In the genomic region with DNA sequence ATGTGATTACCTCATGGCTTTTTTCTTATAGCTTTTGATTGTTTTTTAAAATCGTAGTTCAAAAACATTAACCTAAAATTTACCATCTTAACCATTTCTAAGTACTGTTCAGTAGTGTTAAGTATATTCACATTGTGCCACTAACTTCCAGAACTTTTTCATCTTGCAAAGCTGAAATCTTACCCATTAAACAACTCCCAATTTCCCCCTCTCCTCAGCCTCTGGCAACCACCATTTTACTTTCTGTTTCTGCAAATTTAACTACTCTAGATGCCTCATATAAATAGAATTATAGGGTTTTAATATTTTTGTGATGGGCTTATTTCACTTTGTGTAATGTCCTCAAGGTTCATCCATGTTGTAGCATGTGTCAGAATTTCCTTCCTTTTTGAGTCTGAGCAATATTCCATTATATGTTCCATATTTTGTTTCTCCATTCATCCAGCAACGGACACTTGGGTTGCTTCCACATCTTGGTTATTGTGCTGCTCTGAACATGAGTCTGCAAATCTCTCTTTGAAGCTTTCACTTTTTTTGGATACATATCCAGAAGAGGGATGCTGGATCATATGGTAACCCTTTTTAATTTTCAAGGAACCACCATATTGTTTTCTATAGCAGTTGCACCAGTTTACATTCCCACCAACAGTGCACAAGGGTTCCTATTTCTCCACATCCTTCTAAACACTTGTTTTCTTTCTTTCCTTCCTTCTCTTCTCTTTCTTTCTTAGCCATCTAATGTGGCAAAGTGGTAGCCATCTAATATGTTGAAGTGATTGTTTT, we compare ENCODE assay signal across 14 cellular contexts. TPM values are rescaled to one million over a fixed set of nuclear protein-coding genes. Genes with fewer than 3 reads are reported as not detected.
DNase-seq lines count a peak whose midpoint lies in the region; ATAC-seq, FAIRE-seq and TF ChIP-seq lines count a peak whose summit lies in the region.
"Had no signal": no experiment of that assay in that cellular context is flagged by ENCODE, and none has a peak within 500 bp of the region (broad histone marks: within the 10 kb centered on the region; RNA-seq: fewer than 3 reads in every experiment).

No MANE protein-coding gene starts in this region.

- no peak overlapping the region for H3K27ac ChIP-seq in CD4-positive, CD25-positive, alpha-beta regulatory T cell (ENCODE audit: insufficient read depth, low read length, poor library complexity, severe bottlenecking)
- H3K27ac ChIP-seq in HUES48 (ENCODE audit: low read depth, low read length): no peak overlapping the region
- peak overlapping the region; percentile 50 for H3K27ac ChIP-seq in GM12878 (ENCODE audit: control insufficient read depth, insufficient read depth)
- H3K27ac ChIP-seq: upper lobe of left lung had no signal

- no peak for TF ChIP-seq CTCF in GM12878 (IDR thresholded peaks at IDR 0.05 in 2 of 3, conservative IDR thresholded peaks at IDR 0.05 in 1 of 3; ENCODE audit: control insufficient read depth in 2 of 3, extremely low read depth in 1 of 3, insufficient read depth in 1 of 3, low read depth in 3 of 3, low read length in 3 of 3)
- TF ChIP-seq CTCF in natural killer cell (IDR thresholded peaks at IDR 0.05): no peak

- H3K9ac ChIP-seq in HUES48 (ENCODE audit: low read depth, low read length) (no peak overlapping the region), GM12878 (ENCODE audit: control insufficient read depth, insufficient read depth, low read length) (peak overlapping the region; percentile 26)

- DNase-seq in CD4-positive, CD25-positive, alpha-beta regulatory T cell: no peak
- DNase-seq in GM12878 (ENCODE audit: low read depth, low spot score) (no peak), natural killer cell (no peak), NCI-H345 treated with DMSO at 0.1 percent for 48 hours (lab: John Stamatoyannopoulos, UW; ENCODE audit: unreplicated experiment) (no peak), DMS79 (lab: John Stamatoyannopoulos, UW) (no peak)
- DNase-seq: activated CD4-positive, alpha-beta T cell treated with anti-CD3 and anti-CD28 coated beads, Interleukin-2, amount 50 U/mL, for 1 hour; effector CD4-positive, alpha-beta T cell; NCI-H1048; upper lobe of left lung had no signal

- SMC1A ChIA-PET in GM12878 (lab: Charles Lee; ENCODE audit: uncharacterized antibody, unreplicated experiment): interaction anchor here (1.0 to 5.7 kb wide), 16 partner anchors 9 to 229 kb away, joined by 3 to 57 read pairs (median 8); a partner anchor contains a TSS

- H3K4me1 Mint-ChIP-seq in CD4-positive, CD25-positive, alpha-beta regulatory T cell: peaks cover 51 to 78% (median 59%) of the 10 kb centered on the region in 4 donors
- peaks cover 55 to 69% of the 10 kb centered on the region in 2 donors for H3K4me1 Mint-ChIP-seq in natural killer cell

- intact Hi-C loops in GM12878 (cut with micrococcal nuclease; ENCODE audit: unreplicated experiment) (no loop called here), natural killer cell (cut with micrococcal nuclease) (no loop called here)

- no peak for TF ChIP-seq POLR2A in GM12878 (IDR thresholded peaks at IDR 0.05; ENCODE audit: low read depth, low read length)

- peak overlapping the region in 2 of 3 donors; percentile 6 to 21 for H3K27ac Mint-ChIP-seq in CD4-positive, CD25-positive, alpha-beta regulatory T cell
- H3K27ac Mint-ChIP-seq in natural killer cell: peak overlapping the region in 1 of 2 donors; percentile 22

- WGBS in GM12878 (ENCODE audit: insufficient coverage, insufficient replicate concordance, low lambda C conversion rate, missing lambda C conversion rate): 0% methylated on average over 2 of the region's 2 CpGs

- H3K4me3 Mint-ChIP-seq in CD4-positive, CD25-positive, alpha-beta regulatory T cell: peak overlapping the region; percentile 24 to 91 (median 34)
- peak overlapping the region; percentile 54 for H3K4me3 Mint-ChIP-seq in natural killer cell

- ATAC-seq in CD4-positive, CD25-positive, alpha-beta regulatory T cell (ENCODE audit: low read depth in 2 of 2): no peak
- ATAC-seq in GM12878: no peak
- ATAC-seq in natural killer cell: no peak
- ATAC-seq in HG02610 (IDR thresholded peaks at IDR 0.05; ENCODE audit: unreplicated experiment): no peak
- no peak for ATAC-seq in HG03354 (IDR thresholded peaks at IDR 0.05; ENCODE audit: poor library complexity, severe bottlenecking, unreplicated experiment)
- ATAC-seq: Panc1 had no signal

- CTCF ChIA-PET in GM12878 (lab: Yijun Ruan, JAX): interaction anchor here (1.0 to 1.9 kb wide), 6 partner anchors 11 to 224 kb away, joined by 3 to 10 read pairs (median 4); no protein-coding TSS in a partner anchor

- no peaks in the 10 kb centered on the region; the same call in 1 of the 2 replicates for H4K20me1 ChIP-seq in GM12878 (ENCODE audit: control insufficient read depth, insufficient read depth)

- POLR2A ChIA-PET in GM12878 (lab: Charles Lee): interaction anchor here (0.7 to 4.6 kb wide), 10 partner anchors 9 to 62 kb away, joined by 3 to 21 read pairs (median 3); a partner anchor contains a TSS

- peak overlapping the region; percentile 72 for H3K4me2 ChIP-seq in GM12878 (ENCODE audit: control insufficient read depth, insufficient read depth)

- no peaks in the 10 kb centered on the region for H3K27me3 ChIP-seq in CD4-positive, CD25-positive, alpha-beta regulatory T cell (ENCODE audit: control insufficient read depth, insufficient read depth, low read length)
- H3K27me3 ChIP-seq in HUES48 (ENCODE audit: control insufficient read depth, insufficient read depth, low read length) (no peaks in the 10 kb centered on the region), GM12878 (replicated peaks in 1 of 2; ENCODE audit: control insufficient read depth in 2 of 2, insufficient read depth in 2 of 2, low read length in 1 of 2) (no peaks in the 10 kb centered on the region)
- H3K27me3 ChIP-seq: upper lobe of left lung had no signal

- H3K4me1 ChIP-seq in CD4-positive, CD25-positive, alpha-beta regulatory T cell (ENCODE audit: control insufficient read depth, insufficient read depth, low read length, poor library complexity, severe bottlenecking): peaks cover 56% of the 10 kb centered on the region
- H3K4me1 ChIP-seq in HUES48 (ENCODE audit: control insufficient read depth, insufficient read depth, low read length) (peaks cover 52% of the 10 kb centered on the region), GM12878 (ENCODE audit: control insufficient read depth, insufficient read depth, low read length) (peaks cover 4% of the 10 kb centered on the region; the same call in 1 of the 2 replicates)

- no TSS peak for BruUV-seq in GM12878 (replicated peaks; lab: Mats Ljungman, UMichigan)

- FAIRE-seq in GM12878 (lab: Jason Lieb, UNC): no peak

- peaks cover 99% of the 10 kb centered on the region for H3K79me2 ChIP-seq in GM12878 (ENCODE audit: control insufficient read depth, insufficient read depth, low read length)

- no peaks in the 10 kb centered on the region for H3K9me3 ChIP-seq in CD4-positive, CD25-positive, alpha-beta regulatory T cell (ENCODE audit: control insufficient read depth in 2 of 2, low read length in 2 of 2)
- no peaks in the 10 kb centered on the region for H3K9me3 ChIP-seq in HUES48 (ENCODE audit: control insufficient read depth, insufficient read depth, low read length)
- no peaks in the 10 kb centered on the region for H3K9me3 ChIP-seq in GM12878 (replicated peaks; ENCODE audit: control insufficient read depth, insufficient read depth, low read length)
- H3K9me3 ChIP-seq: upper lobe of left lung had no signal

- H3K36me3 ChIP-seq in CD4-positive, CD25-positive, alpha-beta regulatory T cell (ENCODE audit: control insufficient read depth, insufficient read depth, low read length): no peaks in the 10 kb centered on the region
- H3K36me3 ChIP-seq in HUES48 (ENCODE audit: control insufficient read depth, insufficient read depth, low read length) (no peaks in the 10 kb centered on the region; the same call in 1 of the 2 replicates), GM12878 (ENCODE audit: control insufficient read depth in 2 of 2, insufficient read depth in 2 of 2, low read length in 1 of 2) (no peaks in the 10 kb centered on the region)
- H3K36me3 ChIP-seq: upper lobe of left lung had no signal

- peaks cover 0 to 3% (median 0%) of the 10 kb centered on the region in 7 donors for H3K9me3 Mint-ChIP-seq in CD4-positive, CD25-positive, alpha-beta regulatory T cell
- peaks cover 0 to 2% of the 10 kb centered on the region in 2 donors for H3K9me3 Mint-ChIP-seq in natural killer cell

- no peaks in the 10 kb centered on the region for H3K27me3 Mint-ChIP-seq in CD4-positive, CD25-positive, alpha-beta regulatory T cell
- no peaks in the 10 kb centered on the region for H3K27me3 Mint-ChIP-seq in natural killer cell (ENCODE audit: low read depth in 2 of 2)

- in situ Hi-C loops in GM12878 (cut with MboI): no loop called here

- no peak for TF ChIP-seq EP300 in GM12878 (IDR thresholded peaks at IDR 0.05; ENCODE audit: borderline replicate concordance in 1 of 2, control insufficient read depth in 1 of 2, low read depth in 2 of 2, low read length in 2 of 2)

- RAD21 ChIA-PET in GM12878 (lab: Charles Lee; ENCODE audit: unreplicated experiment): interaction anchor here (1.4 to 5.4 kb wide), 7 partner anchors 10 to 198 kb away, joined by 5 to 52 read pairs (median 15); no protein-coding TSS in a partner anchor

- no peaks in the 10 kb centered on the region for H3K36me3 Mint-ChIP-seq in CD4-positive, CD25-positive, alpha-beta regulatory T cell
- no peaks in the 10 kb centered on the region for H3K36me3 Mint-ChIP-seq in natural killer cell

- H3K4me3 ChIP-seq in CD4-positive, CD25-positive, alpha-beta regulatory T cell (ENCODE audit: low read depth, low read length): peak overlapping the region; percentile 95
- H3K4me3 ChIP-seq in HUES48 (ENCODE audit: low read depth, low read length) (peak overlapping the region; percentile 100; the same call in 1 of the 2 replicates), GM12878 (peak overlapping the region; percentile 35)
- H3K4me3 ChIP-seq: lung had no signal

- no peak for TF ChIP-seq RAD21 in GM12878 (IDR thresholded peaks at IDR 0.05; ENCODE audit: insufficient read depth, low read depth, low read length)

- H2AFZ ChIP-seq in GM12878 (ENCODE audit: control insufficient read depth, low read depth, low read length): no peak overlapping the region

RNA-seq across cellular contexts. Expression of a gene that starts 5.0 kb away (rescaled TPM):
- 123 TPM for total RNA-seq in CD4-positive, CD25-positive, alpha-beta regulatory T cell
- polyA plus RNA-seq in CD4-positive, CD25-positive, alpha-beta regulatory T cell: 10 to 100 TPM; 48.2 to 62.3 (median 57.5) TPM
- 247 and 270 TPM in 2 replicates for total RNA-seq in GM12878 (2013; cell fraction: nucleolus; rRNA removed)
- total RNA-seq in GM12878 (2014; rRNA removed) (89.4 and 91.4 TPM in 2 replicates), GM12878 (2014; rRNA removed; fragmentation: Illumina TruSeq; extraction: Trizol) (90.7 and 91.9 TPM in 2 replicates), GM12878 (2021) (80.7 and 84.4 TPM in 2 replicates), natural killer cell (100 to 1,000 TPM; 174 to 184 (median 177) TPM)
- polyA plus RNA-seq in GM12878 (2011; ENCODE audit: low read depth): 22.3 TPM
- polyA plus RNA-seq in GM12878 (2011; rRNA removed) (97.0 and 107 TPM in 2 replicates), GM12878 (2014; fragmentation: Illumina TruSeq; extraction: Trizol) (83.3 and 103 TPM in 2 replicates), GM12878 (2014; fragmentation: Nextera tagmentation; extraction: Ambion mirVana) (10 to 100 TPM; 18.3 to 22.3 TPM), GM12878 (2014; rRNA removed) (51.9 and 65.7 TPM in 2 replicates), GM12878 (2016; fragmentation: Nextera tagmentation; extraction: Ambion mirVana) (10 to 100 TPM; 66.7 to 69.9 TPM)
- polyA plus RNA-seq in GM12878 (2011; cell fraction: cytosol; rRNA removed): 37.8 and 42.2 TPM in 2 replicates
- 38.9 and 57.4 TPM in 2 replicates for polyA plus RNA-seq in GM12878 (2011; cell fraction: nucleus; rRNA removed)
- 32.0 and 35.6 TPM in 2 replicates for polyA plus RNA-seq in GM12878 (2012)
- 55.7 and 109 TPM in 2 replicates for polyA minus RNA-seq in GM12878 (2011; rRNA and poly(A)+ RNA removed)
- 47.4 and 47.5 TPM in 2 replicates for polyA minus RNA-seq in GM12878 (2011; cell fraction: cytosol; rRNA and poly(A)+ RNA removed)
- polyA minus RNA-seq in GM12878 (2011; cell fraction: nucleus; rRNA and poly(A)+ RNA removed): 58.2 and 99.9 TPM in 2 replicates

Comparison
In these comparisons a context has a peak if more than half of its experiments do, and no peak if none do; other contexts are left out.
1. H3K4me3 ChIP-seq: peak in every context shown above with its lines; median percentile 100 in HUES48; 95 in CD4-positive, CD25-positive, alpha-beta regulatory T cell; 35 in GM12878.